ENCODE assay signal across 1 cellular context in genomic region chr17:81867952-81868673, GRCh38.
TF ChIP-seq lines count a peak whose summit lies in the region.

No MANE protein-coding gene starts in this region.

TF ChIP-seq in HepG2, 621 proteins besides CTCF, POLR2A, EP300 and RAD21 (continued from another document and continues in another):
- TF ChIP-seq, protein P1, sequence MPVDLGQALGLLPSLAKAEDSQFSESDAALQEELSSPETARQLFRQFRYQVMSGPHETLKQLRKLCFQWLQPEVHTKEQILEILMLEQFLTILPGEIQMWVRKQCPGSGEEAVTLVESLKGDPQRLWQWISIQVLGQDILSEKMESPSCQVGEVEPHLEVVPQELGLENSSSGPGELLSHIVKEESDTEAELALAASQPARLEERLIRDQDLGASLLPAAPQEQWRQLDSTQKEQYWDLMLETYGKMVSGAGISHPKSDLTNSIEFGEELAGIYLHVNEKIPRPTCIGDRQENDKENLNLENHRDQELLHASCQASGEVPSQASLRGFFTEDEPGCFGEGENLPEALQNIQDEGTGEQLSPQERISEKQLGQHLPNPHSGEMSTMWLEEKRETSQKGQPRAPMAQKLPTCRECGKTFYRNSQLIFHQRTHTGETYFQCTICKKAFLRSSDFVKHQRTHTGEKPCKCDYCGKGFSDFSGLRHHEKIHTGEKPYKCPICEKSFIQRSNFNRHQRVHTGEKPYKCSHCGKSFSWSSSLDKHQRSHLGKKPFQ (CRISPR knock-in tag; IDR thresholded peaks at IDR 0.05; ENCODE audit: insufficient replicate concordance), result no peak
- TF ChIP-seq ZNF713 (CRISPR knock-in tag; IDR thresholded peaks at IDR 0.05) (no peak), SOX13 (IDR thresholded peaks at IDR 0.05) (no peak; the same call in 1 of the 2 replicates), SOX13 (CRISPR knock-in tag; conservative IDR thresholded peaks at IDR 0.05 in 1 of 2, IDR thresholded peaks at IDR 0.05 in 1 of 2) (no peak), ZNF749 (CRISPR knock-in tag; IDR thresholded peaks at IDR 0.05; ENCODE audit: borderline replicate concordance) (peak; percentile 87), ZNF138 (CRISPR knock-in tag; IDR thresholded peaks at IDR 0.05; ENCODE audit: low read depth) (no peak), ZSCAN25 (CRISPR knock-in tag; IDR thresholded peaks at IDR 0.05) (no peak), ZBTB2 (CRISPR knock-in tag; IDR thresholded peaks at IDR 0.05; ENCODE audit: low read depth) (peak; percentile 71; the same call in 1 of the 2 replicates), TERF1 (CRISPR knock-in tag; IDR thresholded peaks at IDR 0.05) (peak; percentile 41; the same call in 1 of the 2 replicates), ZNF101 (CRISPR knock-in tag; IDR thresholded peaks at IDR 0.05; ENCODE audit: borderline replicate concordance, low read depth) (no peak), PCBP2 (optimal IDR thresholded peaks at IDR 0.05; ENCODE audit: low read depth, low read length, poor library complexity, severe bottlenecking) (no peak), SKI (IDR thresholded peaks at IDR 0.05; ENCODE audit: partially characterized antibody) (no peak), ZNF660 (CRISPR knock-in tag; IDR thresholded peaks at IDR 0.05; ENCODE audit: borderline replicate concordance, low read depth) (no peak), GLMP (CRISPR knock-in tag; IDR thresholded peaks at IDR 0.05; ENCODE audit: borderline replicate concordance) (no peak), SIX4 (CRISPR knock-in tag; IDR thresholded peaks at IDR 0.05) (no peak; the same call in 1 of the 2 replicates), CHD4 (IDR thresholded peaks at IDR 0.05; ENCODE audit: borderline replicate concordance, low read length) (no peak), SIN3A (IDR thresholded peaks at IDR 0.05; ENCODE audit: borderline replicate concordance, low read depth, low read length) (peak; percentile 51; the same call in 1 of the 2 replicates), ZNF629 (CRISPR knock-in tag; conservative IDR thresholded peaks at IDR 0.05) (no peak), RAD51 (IDR thresholded peaks at IDR 0.05; ENCODE audit: borderline replicate concordance) (no peak), MBD4 (IDR thresholded peaks at IDR 0.05; ENCODE audit: borderline replicate concordance, low read length) (no peak), CHCHD3 (CRISPR knock-in tag; IDR thresholded peaks at IDR 0.05) (peak; percentile 42; the same call in 1 of the 2 replicates), WIZ (CRISPR knock-in tag; IDR thresholded peaks at IDR 0.05) (no peak), ZNF3 (CRISPR knock-in tag; IDR thresholded peaks at IDR 0.05) (no peak), GATAD1 (CRISPR knock-in tag; IDR thresholded peaks at IDR 0.05) (no peak), ZNF414 (CRISPR knock-in tag; IDR thresholded peaks at IDR 0.05) (peak; percentile 48; the same call in 1 of the 2 replicates), AKAP8 (CRISPR knock-in tag; IDR thresholded peaks at IDR 0.05) (peak; percentile 99), NKX3-1 (CRISPR knock-in tag; IDR thresholded peaks at IDR 0.05) (no peak), ZNF331 (CRISPR knock-in tag; IDR thresholded peaks at IDR 0.05) (0 out of 2 replicates have a peak, but pooled peaks have one; percentile 19), REL (CRISPR knock-in tag; conservative IDR thresholded peaks at IDR 0.05) (0 out of 2 replicates have a peak, but pooled peaks have one; percentile 38), ZNF253 (CRISPR knock-in tag; IDR thresholded peaks at IDR 0.05; ENCODE audit: borderline replicate concordance) (no peak), REPIN1 (CRISPR knock-in tag; IDR thresholded peaks at IDR 0.05; ENCODE audit: borderline replicate concordance, low read depth) (0 out of 2 replicates have a peak, but pooled peaks have one; percentile 13), GATAD2A (CRISPR knock-in tag; IDR thresholded peaks at IDR 0.05) (no peak), ZFP62 (CRISPR knock-in tag; IDR thresholded peaks at IDR 0.05) (no peak), U2AF1 (optimal IDR thresholded peaks at IDR 0.05; ENCODE audit: low read depth, low read length) (no peak), ZBTB1 (CRISPR knock-in tag; IDR thresholded peaks at IDR 0.05; ENCODE audit: borderline replicate concordance) (no peak), ZNF562 (CRISPR knock-in tag; IDR thresholded peaks at IDR 0.05; ENCODE audit: borderline replicate concordance) (no peak), ELF4 (CRISPR knock-in tag; IDR thresholded peaks at IDR 0.05; ENCODE audit: borderline replicate concordance) (no peak), SMAD1 (CRISPR knock-in tag; IDR thresholded peaks at IDR 0.05; ENCODE audit: borderline replicate concordance, low read depth) (0 out of 2 replicates have a peak, but pooled peaks have one; percentile 24), ZNF691 (CRISPR knock-in tag; IDR thresholded peaks at IDR 0.05; ENCODE audit: borderline replicate concordance, low read depth) (no peak; the same call in none of the 2 replicates), KAT7 (CRISPR knock-in tag; IDR thresholded peaks at IDR 0.05; ENCODE audit: borderline replicate concordance) (no peak), ZNF496 (CRISPR knock-in tag; IDR thresholded peaks at IDR 0.05; ENCODE audit: insufficient replicate concordance) (no peak), HES4 (CRISPR knock-in tag; IDR thresholded peaks at IDR 0.05; ENCODE audit: borderline replicate concordance) (no peak), BRCA1 (CRISPR knock-in tag; IDR thresholded peaks at IDR 0.05) (no peak)
- TF ChIP-seq, protein P2, sequence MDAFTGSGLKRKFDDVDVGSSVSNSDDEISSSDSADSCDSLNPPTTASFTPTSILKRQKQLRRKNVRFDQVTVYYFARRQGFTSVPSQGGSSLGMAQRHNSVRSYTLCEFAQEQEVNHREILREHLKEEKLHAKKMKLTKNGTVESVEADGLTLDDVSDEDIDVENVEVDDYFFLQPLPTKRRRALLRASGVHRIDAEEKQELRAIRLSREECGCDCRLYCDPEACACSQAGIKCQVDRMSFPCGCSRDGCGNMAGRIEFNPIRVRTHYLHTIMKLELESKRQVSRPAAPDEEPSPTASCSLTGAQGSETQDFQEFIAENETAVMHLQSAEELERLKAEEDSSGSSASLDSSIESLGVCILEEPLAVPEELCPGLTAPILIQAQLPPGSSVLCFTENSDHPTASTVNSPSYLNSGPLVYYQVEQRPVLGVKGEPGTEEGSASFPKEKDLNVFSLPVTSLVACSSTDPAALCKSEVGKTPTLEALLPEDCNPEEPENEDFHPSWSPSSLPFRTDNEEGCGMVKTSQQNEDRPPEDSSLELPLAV (CRISPR knock-in tag; conservative IDR thresholded peaks at IDR 0.05; ENCODE audit: low read depth), result 0 out of 2 replicates have a peak, but pooled peaks have one; percentile 10
- TF ChIP-seq, protein P3, sequence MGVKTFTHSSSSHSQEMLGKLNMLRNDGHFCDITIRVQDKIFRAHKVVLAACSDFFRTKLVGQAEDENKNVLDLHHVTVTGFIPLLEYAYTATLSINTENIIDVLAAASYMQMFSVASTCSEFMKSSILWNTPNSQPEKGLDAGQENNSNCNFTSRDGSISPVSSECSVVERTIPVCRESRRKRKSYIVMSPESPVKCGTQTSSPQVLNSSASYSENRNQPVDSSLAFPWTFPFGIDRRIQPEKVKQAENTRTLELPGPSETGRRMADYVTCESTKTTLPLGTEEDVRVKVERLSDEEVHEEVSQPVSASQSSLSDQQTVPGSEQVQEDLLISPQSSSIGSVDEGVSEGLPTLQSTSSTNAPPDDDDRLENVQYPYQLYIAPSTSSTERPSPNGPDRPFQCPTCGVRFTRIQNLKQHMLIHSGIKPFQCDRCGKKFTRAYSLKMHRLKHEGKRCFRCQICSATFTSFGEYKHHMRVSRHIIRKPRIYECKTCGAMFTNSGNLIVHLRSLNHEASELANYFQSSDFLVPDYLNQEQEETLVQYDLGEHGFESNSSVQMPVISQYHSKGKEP (CRISPR knock-in tag; IDR thresholded peaks at IDR 0.05), result 0 out of 2 replicates have a peak, but pooled peaks have one; percentile 11
- TF ChIP-seq, protein P4, sequence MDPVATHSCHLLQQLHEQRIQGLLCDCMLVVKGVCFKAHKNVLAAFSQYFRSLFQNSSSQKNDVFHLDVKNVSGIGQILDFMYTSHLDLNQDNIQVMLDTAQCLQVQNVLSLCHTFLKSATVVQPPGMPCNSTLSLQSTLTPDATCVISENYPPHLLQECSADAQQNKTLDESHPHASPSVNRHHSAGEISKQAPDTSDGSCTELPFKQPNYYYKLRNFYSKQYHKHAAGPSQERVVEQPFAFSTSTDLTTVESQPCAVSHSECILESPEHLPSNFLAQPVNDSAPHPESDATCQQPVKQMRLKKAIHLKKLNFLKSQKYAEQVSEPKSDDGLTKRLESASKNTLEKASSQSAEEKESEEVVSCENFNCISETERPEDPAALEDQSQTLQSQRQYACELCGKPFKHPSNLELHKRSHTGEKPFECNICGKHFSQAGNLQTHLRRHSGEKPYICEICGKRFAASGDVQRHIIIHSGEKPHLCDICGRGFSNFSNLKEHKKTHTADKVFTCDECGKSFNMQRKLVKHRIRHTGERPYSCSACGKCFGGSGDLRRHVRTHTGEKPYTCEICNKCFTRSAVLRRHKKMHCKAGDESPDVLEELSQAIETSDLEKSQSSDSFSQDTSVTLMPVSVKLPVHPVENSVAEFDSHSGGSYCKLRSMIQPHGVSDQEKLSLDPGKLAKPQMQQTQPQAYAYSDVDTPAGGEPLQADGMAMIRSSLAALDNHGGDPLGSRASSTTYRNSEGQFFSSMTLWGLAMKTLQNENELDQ (CRISPR knock-in tag; IDR thresholded peaks at IDR 0.05; ENCODE audit: borderline replicate concordance), result no peak
- TF ChIP-seq, protein P5, sequence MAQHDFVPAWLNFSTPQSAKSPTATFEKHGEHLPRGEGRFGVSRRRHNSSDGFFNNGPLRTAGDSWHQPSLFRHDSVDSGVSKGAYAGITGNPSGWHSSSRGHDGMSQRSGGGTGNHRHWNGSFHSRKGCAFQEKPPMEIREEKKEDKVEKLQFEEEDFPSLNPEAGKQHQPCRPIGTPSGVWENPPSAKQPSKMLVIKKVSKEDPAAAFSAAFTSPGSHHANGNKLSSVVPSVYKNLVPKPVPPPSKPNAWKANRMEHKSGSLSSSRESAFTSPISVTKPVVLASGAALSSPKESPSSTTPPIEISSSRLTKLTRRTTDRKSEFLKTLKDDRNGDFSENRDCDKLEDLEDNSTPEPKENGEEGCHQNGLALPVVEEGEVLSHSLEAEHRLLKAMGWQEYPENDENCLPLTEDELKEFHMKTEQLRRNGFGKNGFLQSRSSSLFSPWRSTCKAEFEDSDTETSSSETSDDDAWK (CRISPR knock-in tag; IDR thresholded peaks at IDR 0.05), result no peak
- TF ChIP-seq, protein P6, sequence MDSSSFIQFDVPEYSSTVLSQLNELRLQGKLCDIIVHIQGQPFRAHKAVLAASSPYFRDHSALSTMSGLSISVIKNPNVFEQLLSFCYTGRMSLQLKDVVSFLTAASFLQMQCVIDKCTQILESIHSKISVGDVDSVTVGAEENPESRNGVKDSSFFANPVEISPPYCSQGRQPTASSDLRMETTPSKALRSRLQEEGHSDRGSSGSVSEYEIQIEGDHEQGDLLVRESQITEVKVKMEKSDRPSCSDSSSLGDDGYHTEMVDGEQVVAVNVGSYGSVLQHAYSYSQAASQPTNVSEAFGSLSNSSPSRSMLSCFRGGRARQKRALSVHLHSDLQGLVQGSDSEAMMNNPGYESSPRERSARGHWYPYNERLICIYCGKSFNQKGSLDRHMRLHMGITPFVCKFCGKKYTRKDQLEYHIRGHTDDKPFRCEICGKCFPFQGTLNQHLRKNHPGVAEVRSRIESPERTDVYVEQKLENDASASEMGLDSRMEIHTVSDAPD (CRISPR knock-in tag; IDR thresholded peaks at IDR 0.05), result peak; percentile 81
